28 cellular contexts compared by ENCODE assay signal in genomic region chr6:152143359-152143758, GRCh38.
"Had no signal": no experiment of that assay in that cellular context is flagged by ENCODE, and none has a peak within 500 bp of the region (broad histone marks: within the 10 kb centered on the region; RNA-seq: fewer than 3 reads in every experiment).

No MANE protein-coding gene starts in this region.

- H3K4me3 Mint-ChIP-seq: activated B cell treated with CpG ODN at 0.5 μM for 24 hours; activated CD4-positive, alpha-beta T cell treated with anti-CD3 and anti-CD28 coated beads, Interleukin-2, amount 10 ng/mL, durations not matched to agents 24 days and 14 days; activated naive CD8-positive, alpha-beta T cell; T-cell had no signal

- H3K27me3 ChIP-seq: brain microvascular endothelial cell, cardiac muscle cell had no signal

- H3K9me3 Mint-ChIP-seq: activated B cell treated with CpG ODN at 0.5 μM for 24 hours; activated CD4-positive, alpha-beta T cell treated with anti-CD3 and anti-CD28 coated beads, Interleukin-2, amount 10 ng/mL, durations not matched to agents 24 days and 14 days; T-cell had no signal

- DNase-seq: activated B cell treated with CpG ODN at 0.5 μM for 24 hours; activated CD4-positive, alpha-beta T cell treated with anti-CD3 and anti-CD28 coated beads for 1 hour; activated CD4-positive, alpha-beta T cell treated with anti-CD3 and anti-CD28 coated beads, Interleukin-2, amount 10 ng/mL, durations not matched to agents 24 days and 14 days; activated CD4-positive, alpha-beta T cell treated with anti-CD3 and anti-CD28 coated beads, Interleukin-2, amount 50 U/mL, for 48 hours; activated naive CD4-positive, alpha-beta T cell; activated T-cell treated with anti-CD3 and anti-CD28 coated beads for 4 hours; amygdala; brain microvascular endothelial cell; IMR-90; KG1; NCI-H1092; NCI-H1417 treated with DMSO at 0.1 percent for 48 hours; NCI-H1694; NCI-H2029; NCI-H2107; NCI-H2171 treated with DMSO at 0.1 percent for 48 hours; NCI-H345; NCI-H510A; NCI-H526 treated with DMSO at 0.1 percent for 48 hours; NCI-H82; T-cell; T-helper 2 cell; T1000 had no signal

- H3K4me1 Mint-ChIP-seq: activated B cell treated with CpG ODN at 0.5 μM for 24 hours; activated CD4-positive, alpha-beta T cell treated with anti-CD3 and anti-CD28 coated beads, Interleukin-2, amount 10 ng/mL, durations not matched to agents 24 days and 14 days had no signal

- H3K27me3 Mint-ChIP-seq: activated B cell treated with CpG ODN at 0.5 μM for 24 hours; activated CD4-positive, alpha-beta T cell treated with anti-CD3 and anti-CD28 coated beads, Interleukin-2, amount 10 ng/mL, durations not matched to agents 24 days and 14 days; activated naive CD8-positive, alpha-beta T cell; T-cell had no signal

- ATAC-seq: T-cell had no signal

- FAIRE-seq: astrocyte, TTC549 had no signal

- H3K27ac ChIP-seq: brain microvascular endothelial cell, cardiac muscle cell had no signal

- H3K27ac Mint-ChIP-seq: activated B cell treated with CpG ODN at 0.5 μM for 24 hours; activated CD4-positive, alpha-beta T cell treated with anti-CD3 and anti-CD28 coated beads, Interleukin-2, amount 10 ng/mL, durations not matched to agents 24 days and 14 days; activated naive CD8-positive, alpha-beta T cell; T-cell had no signal

- H3K4me3 ChIP-seq: cardiac muscle cell, SK-N-MC had no signal
